16 cellular contexts compared by ENCODE assay signal in the genomic region with DNA sequence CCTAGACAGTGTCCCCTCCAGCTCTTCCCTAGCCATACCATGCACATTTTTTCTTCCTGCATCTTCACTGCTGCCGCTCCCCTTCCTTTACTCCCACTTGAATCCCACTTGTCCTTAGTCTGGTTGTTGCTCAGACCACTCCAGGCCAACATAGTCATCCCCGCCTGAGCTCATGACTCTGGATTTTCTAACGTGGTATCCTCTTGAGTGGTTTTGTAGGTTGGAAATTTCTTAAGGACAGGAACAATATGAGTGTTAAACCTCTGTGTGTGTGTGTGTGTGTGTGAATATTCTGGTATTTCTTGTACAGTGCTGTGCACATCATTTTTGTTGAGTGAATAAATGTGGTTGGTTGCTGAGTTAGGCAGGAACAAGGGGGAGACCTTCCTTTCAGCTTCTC. TPM values are rescaled to one million over a fixed set of nuclear protein-coding genes. Genes with fewer than 3 reads are reported as not detected.
DNase-seq lines count a peak whose midpoint lies in the region; ATAC-seq and TF ChIP-seq lines count a peak whose summit lies in the region.
"Had no signal": no experiment of that assay in that cellular context is flagged by ENCODE, and none has a peak within 500 bp of the region (broad histone marks: within the 10 kb centered on the region; RNA-seq: fewer than 3 reads in every experiment).

No MANE protein-coding gene starts in this region.

- H3K9ac ChIP-seq in iPS-20b (ENCODE audit: low read depth, low read length), result 0 out of 2 replicates have a peak overlapping the region, but pooled peaks have one; percentile 18

- H3K27me3 ChIP-seq in iPS-20b (ENCODE audit: insufficient read depth, low read length) (peaks cover 12% of the 10 kb centered on the region), gastroesophageal sphincter (peaks cover 6% of the 10 kb centered on the region)

- H3K4me3 ChIP-seq in iPS-20b (ENCODE audit: low read length), result peak overlapping the region; percentile 38; the same call in 1 of the 2 replicates
- no peak overlapping the region for H3K4me3 ChIP-seq in gastroesophageal sphincter
- H3K4me3 ChIP-seq: prostate gland, thoracic aorta had no signal

- no peaks in the 10 kb centered on the region for H3K36me3 Mint-ChIP-seq in activated T-cell treated with anti-CD3 and anti-CD28 coated beads, Interleukin-2, amount 50 U/mL, for 4 hours (ENCODE audit: insufficient read depth)
- H3K36me3 Mint-ChIP-seq in type B pancreatic cell, result no peaks in the 10 kb centered on the region

- peaks cover 55% of the 10 kb centered on the region for H3K4me1 Mint-ChIP-seq in activated T-cell treated with anti-CD3 and anti-CD28 coated beads, Interleukin-2, amount 50 U/mL, for 4 hours (ENCODE audit: low read depth)
- H3K4me1 Mint-ChIP-seq in type B pancreatic cell (ENCODE audit: unreplicated experiment), result peaks cover 40% of the 10 kb centered on the region

- H3K9me3 ChIP-seq in iPS-20b (ENCODE audit: insufficient read depth, low read depth, low read length) (no peaks in the 10 kb centered on the region), gastroesophageal sphincter (no peaks in the 10 kb centered on the region)
- H3K9me3 ChIP-seq: prostate gland, thoracic aorta had no signal

- H3K27ac Mint-ChIP-seq in type B pancreatic cell, result peak overlapping the region; percentile 51

- no peak for ATAC-seq in activated T-cell treated with anti-CD3 and anti-CD28 coated beads, Interleukin-2, amount 50 U/mL, for 4 hours
- ATAC-seq in HG02938 (IDR thresholded peaks at IDR 0.05; ENCODE audit: unreplicated experiment), result no peak
- ATAC-seq in gastroesophageal sphincter, result no peak

- CTCF ChIA-PET in RWPE1 (lab: Yijun Ruan, JAX), result interaction anchor here (1.4 kb wide), 1 partner anchor 64 kb away, joined by 4 read pairs; no protein-coding TSS in a partner anchor

- H3K4me3 Mint-ChIP-seq in activated T-cell treated with anti-CD3 and anti-CD28 coated beads, Interleukin-2, amount 50 U/mL, for 4 hours, result peak overlapping the region; percentile 64
- H3K4me3 Mint-ChIP-seq in type B pancreatic cell, result peak overlapping the region; percentile 91

- H3K27ac ChIP-seq in RWPE1 (peak overlapping the region; percentile 79; the same call in 1 of the 2 replicates), iPS-20b (ENCODE audit: low read length) (no peak overlapping the region), gastroesophageal sphincter (no peak overlapping the region)
- H3K27ac ChIP-seq: prostate gland, thoracic aorta had no signal

- TF ChIP-seq POLR2A in gastroesophageal sphincter (IDR thresholded peaks at IDR 0.05), result no peak

- H3K4me1 ChIP-seq in iPS-20b (ENCODE audit: insufficient read depth, low read length) (peaks cover 43% of the 10 kb centered on the region), gastroesophageal sphincter (peaks cover 0 to 67% (median 17%) of the 10 kb centered on the region in 3 donors)

- peaks cover 4% of the 10 kb centered on the region for H3K27me3 Mint-ChIP-seq in activated T-cell treated with anti-CD3 and anti-CD28 coated beads, Interleukin-2, amount 50 U/mL, for 4 hours (ENCODE audit: low read depth)
- H3K27me3 Mint-ChIP-seq in type B pancreatic cell, result peaks cover 35% of the 10 kb centered on the region

- no peak for TF ChIP-seq EP300 in gastroesophageal sphincter (IDR thresholded peaks at IDR 0.05)

- H3K9me3 Mint-ChIP-seq in activated T-cell treated with anti-CD3 and anti-CD28 coated beads, Interleukin-2, amount 50 U/mL, for 4 hours, result no peaks in the 10 kb centered on the region
- H3K9me3 Mint-ChIP-seq in type B pancreatic cell, result no peaks in the 10 kb centered on the region

- H3K36me3 ChIP-seq in iPS-20b (ENCODE audit: insufficient read depth, low read depth, low read length), result 0 out of 2 replicates have a peak, but pooled peaks cover 4% of the 10 kb centered on the region
- H3K36me3 ChIP-seq in gastroesophageal sphincter, result no peaks in the 10 kb centered on the region
- H3K36me3 ChIP-seq: prostate gland, thoracic aorta had no signal

- POLR2A ChIA-PET in RWPE1 (lab: Yijun Ruan, JAX; ENCODE audit: low non-redundant PET), result interaction anchor here (0.5 kb wide), 1 partner anchor 38 kb away, joined by 3 read pairs; no protein-coding TSS in a partner anchor

- DNase-seq in activated T-cell treated with anti-CD3 and anti-CD28 coated beads, Interleukin-2, amount 50 U/mL, for 4 hours, result no peak
- DNase-seq in activated T-cell treated with anti-CD3 and anti-CD28 coated beads, Interleukin-2, amount 50 U/mL, for 1 hour, result no peak
- DNase-seq in RWPE1 (ENCODE audit: low spot score) (no peak), type B pancreatic cell (ENCODE audit: extremely low spot score, unreplicated experiment) (no peak), HCEC 1CT (no peak)
- DNase-seq: activated CD8-positive, alpha-beta memory T cell treated with anti-CD3 and anti-CD28 coated beads, Interleukin-2, amount 50 U/mL, for 4 hours; KG1; midbrain; NCI-H1417; NCI-H524; stimulated activated CD4-positive, alpha-beta T cell treated with anti-CD3 and anti-CD28 coated beads, Interleukin-15, amount 100 ng/mL, for 24 hours had no signal

- whole genome bisulfite sequencing in gastroesophageal sphincter (ENCODE audit: low coverage in 1 of 2), 2 donors, result 79 to 86% methylated on average over 1 to 2 of the region's 3 CpGs

- no peak for TF ChIP-seq CTCF in RWPE1 (conservative IDR thresholded peaks at IDR 0.05; ENCODE audit: low read depth)
- TF ChIP-seq CTCF in type B pancreatic cell (conservative IDR thresholded peaks at IDR 0.05), result no peak
- TF ChIP-seq CTCF in gastroesophageal sphincter (IDR thresholded peaks at IDR 0.05), result no peak

RNA-seq across cellular contexts. Expression of a gene that starts 3.1 kb away (rescaled TPM):
- total RNA-seq in activated T-cell treated with anti-CD3 and anti-CD28 coated beads, Interleukin-2, amount 50 U/mL, for 4 hours, result 10 to 100 TPM; 28.0 to 31.6 (median 31.5) TPM
- 21.6 and 24.8 TPM in 2 replicates for total RNA-seq in type B pancreatic cell (ENCODE audit: low replicate concordance)
- 10 to 100 TPM; 19.0 to 26.2 (median 22.8) TPM for total RNA-seq in gastroesophageal sphincter

RNA-seq across cellular contexts. Expression of a gene that starts 26.9 kb away (rescaled TPM):
- total RNA-seq in activated T-cell treated with anti-CD3 and anti-CD28 coated beads, Interleukin-2, amount 50 U/mL, for 4 hours, result 1 to 10 TPM; 6.2 to 7.1 (median 7.0) TPM
- total RNA-seq in type B pancreatic cell (ENCODE audit: low replicate concordance) (12.7 and 24.2 TPM in 2 replicates), gastroesophageal sphincter (10 to 100 TPM in 2 of 4 donors, 1 to 10 TPM in 2; 7.8 to 18.4 (median 11.7) TPM)

RNA-seq across cellular contexts. Expression of a gene that starts 38.3 kb away (rescaled TPM):
- total RNA-seq in activated T-cell treated with anti-CD3 and anti-CD28 coated beads, Interleukin-2, amount 50 U/mL, for 4 hours, result 10 to 100 TPM; 65.2 to 71.4 (median 68.7) TPM
- 31.9 and 86.6 TPM in 2 replicates for total RNA-seq in type B pancreatic cell (ENCODE audit: low replicate concordance)
- 10 to 100 TPM; 26.1 to 80.2 (median 50.1) TPM for total RNA-seq in gastroesophageal sphincter
